ENCODE assay signal across 8 cellular contexts in the genomic region with DNA sequence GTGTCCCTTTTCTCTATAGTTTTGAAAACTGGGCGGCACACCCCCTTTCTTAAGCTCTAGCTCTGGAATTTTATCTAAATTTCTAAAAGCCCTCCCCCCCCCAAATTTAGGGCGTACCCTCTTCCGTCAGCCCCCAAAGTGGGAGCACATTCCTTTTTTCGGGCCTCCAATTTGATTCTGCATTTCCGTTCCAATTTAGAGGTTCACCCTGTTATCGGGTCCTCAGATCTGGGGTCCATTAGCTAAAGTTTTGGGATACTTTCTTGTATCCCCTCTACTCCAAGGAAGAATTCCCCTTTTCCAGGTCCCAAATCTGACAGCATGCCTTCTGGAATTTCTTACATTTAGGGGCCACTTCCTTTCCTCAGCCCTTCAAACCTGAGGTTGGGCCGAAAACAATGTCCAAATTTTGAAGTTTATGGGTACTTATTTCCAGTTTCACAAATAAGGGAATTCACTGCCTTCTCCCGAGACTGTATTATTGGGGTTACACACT. TPM values are rescaled to one million over a fixed set of nuclear protein-coding genes. Genes with fewer than 3 reads are reported as not detected.
A peak's percentile ranks its signal among the peaks of the same experiment; 100 is the strongest.
DNase-seq lines count a peak whose midpoint lies in the region; ATAC-seq, FAIRE-seq and TF ChIP-seq lines count a peak whose summit lies in the region.

No MANE protein-coding gene starts in this region.

- peaks cover 28% of the 10 kb centered on the region for H3K36me3 Mint-ChIP-seq in CD4-positive, CD25-positive, alpha-beta regulatory T cell
- H3K36me3 Mint-ChIP-seq in endodermal cell (ENCODE audit: low read depth): peaks cover 10% of the 10 kb centered on the region

- peaks cover 4% of the 10 kb centered on the region for H3K27me3 Mint-ChIP-seq in CD4-positive, CD25-positive, alpha-beta regulatory T cell
- H3K27me3 Mint-ChIP-seq in endodermal cell (ENCODE audit: insufficient read depth): peaks cover 8% of the 10 kb centered on the region

- H3K9ac ChIP-seq in endodermal cell (ENCODE audit: extremely low read depth, low read length, poor library complexity, severe bottlenecking) (peak overlapping the region; percentile 90), neuronal stem cell (ENCODE audit: low read depth, low read length, poor library complexity) (no peak overlapping the region)

- intact Hi-C loops in OCI-LY7 (cut with micrococcal nuclease; ENCODE audit: unreplicated experiment): loop anchor here (1.0 kb wide), 1 partner anchor 30 kb away; a partner anchor contains a TSS

- POLR2A ChIA-PET in OCI-LY7 (lab: Charles Lee): interaction anchor here (0.5 to 3.5 kb wide), 7 partner anchors 30 to 1148 kb away, joined by 3 to 33 read pairs (median 5); a partner anchor contains a TSS

- CTCF ChIA-PET in OCI-LY7 (lab: Charles Lee; ENCODE audit: unreplicated experiment): no interaction called here

- H4K91ac ChIP-seq in neuronal stem cell (ENCODE audit: low read depth, low read length, poor library complexity): no peak overlapping the region

- BruUV-seq in OCI-LY7 (replicated peaks; lab: Mats Ljungman, UMichigan): TSS peak; percentile 72

- H3K4me2 ChIP-seq in OCI-LY7 (ENCODE audit: low read length) (peak overlapping the region; percentile 100), neuronal stem cell (ENCODE audit: insufficient read depth, low read length, poor library complexity, severe bottlenecking) (peak overlapping the region; percentile 52)

- no peak overlapping the region for H2BK12ac ChIP-seq in neuronal stem cell (ENCODE audit: low read length)

- no peak overlapping the region for H3K14ac ChIP-seq in neuronal stem cell (ENCODE audit: low read length)

- H3K23ac ChIP-seq in neuronal stem cell (ENCODE audit: low read depth, low read length, poor library complexity): no peak overlapping the region

- H2AFZ ChIP-seq in OCI-LY7 (ENCODE audit: low read length): peak overlapping the region; percentile 55; the same call in 1 of the 2 replicates
- peak overlapping the region; percentile 70 for H2AFZ ChIP-seq in neuronal stem cell (ENCODE audit: low read length)

- H3K27ac Mint-ChIP-seq in CD4-positive, CD25-positive, alpha-beta regulatory T cell: peak overlapping the region in 2 of 3 donors; percentile 97 to 100
- H3K27ac Mint-ChIP-seq in endodermal cell: peak overlapping the region; percentile 95

- 13 to 20% methylated on average over 7 to 8 of the region's 8 CpGs for WGBS in endodermal cell (ENCODE audit: insufficient coverage in 1 of 2, insufficient read length in 1 of 2), 2 experiments
- no CpG with 5 or more reads among the region's 8 CpGs for WGBS in neuronal stem cell (ENCODE audit: extremely low coverage in 2 of 2, insufficient read length in 2 of 2, insufficient replicate concordance in 1 of 2), 2 donors

- no peak overlapping the region for H2BK5ac ChIP-seq in neuronal stem cell (ENCODE audit: low read length)

- peaks cover 51% of the 10 kb centered on the region for H3K79me2 ChIP-seq in OCI-LY7 (ENCODE audit: insufficient read depth, low read depth, low read length)

- DNase-seq in CD4-positive, CD25-positive, alpha-beta regulatory T cell: no peak
- no peak for DNase-seq in OCI-LY7 (ENCODE audit: low spot score)
- DNase-seq in endodermal cell: no peak
- DNase-seq in neuronal stem cell (ENCODE audit: low spot score): no peak
- no peak for DNase-seq in frontal cortex (ENCODE audit: low spot score in 2 of 2)
- no peak for DNase-seq in NCI-H2171 treated with DMSO at 0.1 percent for 48 hours (lab: John Stamatoyannopoulos, UW)
- no peak for DNase-seq in stimulated activated CD4-positive, alpha-beta T cell treated with anti-CD3 and anti-CD28 coated beads, Interleukin-4, amount 100 ng/mL, for 4 hours

- no peak for TF ChIP-seq CTCF in OCI-LY7 (conservative IDR thresholded peaks at IDR 0.05; ENCODE audit: low read length)
- no peak for TF ChIP-seq CTCF in endodermal cell (conservative IDR thresholded peaks at IDR 0.05)

- no peaks in the 10 kb centered on the region for H3K9me2 ChIP-seq in OCI-LY7 (ENCODE audit: insufficient read depth, low read length)

- H3K4me1 ChIP-seq in CD4-positive, CD25-positive, alpha-beta regulatory T cell (ENCODE audit: control insufficient read depth, insufficient read depth, low read length, poor library complexity, severe bottlenecking): peaks cover 92% of the 10 kb centered on the region
- H3K4me1 ChIP-seq in OCI-LY7 (ENCODE audit: insufficient read depth, low read length, poor library complexity, severe bottlenecking): peaks cover 58% of the 10 kb centered on the region
- H3K4me1 ChIP-seq in endodermal cell (ENCODE audit: control insufficient read depth, insufficient read depth, low read length): peaks cover 24% of the 10 kb centered on the region
- peaks cover 13 to 25% of the 10 kb centered on the region in 2 donors for H3K4me1 ChIP-seq in neuronal stem cell (ENCODE audit: control insufficient read depth in 2 of 2, insufficient read depth in 1 of 2, low read depth in 1 of 2, low read length in 2 of 2)

- H2AK5ac ChIP-seq in neuronal stem cell (ENCODE audit: low read depth, low read length): no peak overlapping the region

- H2BK15ac ChIP-seq in neuronal stem cell (ENCODE audit: low read length): no peak overlapping the region

- H3K18ac ChIP-seq in neuronal stem cell (ENCODE audit: low read length): no peak overlapping the region

- no peak for FAIRE-seq in frontal cortex (lab: Jason Lieb, UNC)

- H3K36me3 ChIP-seq in CD4-positive, CD25-positive, alpha-beta regulatory T cell (ENCODE audit: control insufficient read depth, insufficient read depth, low read length): peaks cover 10% of the 10 kb centered on the region
- peaks cover 25% of the 10 kb centered on the region for H3K36me3 ChIP-seq in OCI-LY7 (ENCODE audit: insufficient read depth, low read length)
- H3K36me3 ChIP-seq in endodermal cell (ENCODE audit: control insufficient read depth, insufficient read depth, low read length): peaks cover 9% of the 10 kb centered on the region
- H3K36me3 ChIP-seq in neuronal stem cell (replicated peaks in 1 of 2; ENCODE audit: control insufficient read depth in 2 of 2, insufficient read depth in 2 of 2, low read length in 2 of 2): peaks cover 2 to 42% of the 10 kb centered on the region in 2 donors

- no peak overlapping the region for H3K4ac ChIP-seq in neuronal stem cell (ENCODE audit: low read length)

- H3K4me3 ChIP-seq in CD4-positive, CD25-positive, alpha-beta regulatory T cell (ENCODE audit: low read depth, low read length): peak overlapping the region; percentile 94
- H3K4me3 ChIP-seq in OCI-LY7 (ENCODE audit: low read depth, low read length, poor library complexity, severe bottlenecking) (peak overlapping the region; percentile 93), endodermal cell (ENCODE audit: low read length) (peak overlapping the region; percentile 95), neuronal stem cell (ENCODE audit: low read length in 2 of 2) (peak overlapping the region; percentile 88 to 91)

- peak overlapping the region; percentile 95 for H3K27ac ChIP-seq in CD4-positive, CD25-positive, alpha-beta regulatory T cell (ENCODE audit: insufficient read depth, low read length, poor library complexity, severe bottlenecking)
- peak overlapping the region; percentile 24 for H3K27ac ChIP-seq in OCI-LY7 (ENCODE audit: low read depth, low read length, poor library complexity, severe bottlenecking)
- H3K27ac ChIP-seq in endodermal cell (ENCODE audit: low read depth, low read length): peak overlapping the region; percentile 24
- no peak overlapping the region for H3K27ac ChIP-seq in neuronal stem cell (replicated peaks; ENCODE audit: low read length)

- H3K27me3 ChIP-seq in CD4-positive, CD25-positive, alpha-beta regulatory T cell (ENCODE audit: control insufficient read depth, insufficient read depth, low read length): no peaks in the 10 kb centered on the region
- H3K27me3 ChIP-seq in endodermal cell (ENCODE audit: control insufficient read depth, insufficient read depth, low read length, poor library complexity, severe bottlenecking) (no peaks in the 10 kb centered on the region), neuronal stem cell (ENCODE audit: control insufficient read depth in 3 of 3, insufficient read depth in 3 of 3, low read depth in 1 of 3, low read length in 3 of 3) (no peaks in the 10 kb centered on the region)

- H4K8ac ChIP-seq in neuronal stem cell (ENCODE audit: low read depth, low read length): no peak overlapping the region

- H2BK120ac ChIP-seq in neuronal stem cell (ENCODE audit: low read depth, low read length): no peak overlapping the region

- peaks cover 2% of the 10 kb centered on the region for H3K79me1 ChIP-seq in neuronal stem cell (ENCODE audit: low read depth, low read length)

- no peaks in the 10 kb centered on the region for H3K9me3 ChIP-seq in CD4-positive, CD25-positive, alpha-beta regulatory T cell (ENCODE audit: control insufficient read depth in 2 of 2, low read length in 2 of 2)
- H3K9me3 ChIP-seq in OCI-LY7 (ENCODE audit: low read length) (no peaks in the 10 kb centered on the region), endodermal cell (ENCODE audit: control insufficient read depth, low read length) (peaks cover 4% of the 10 kb centered on the region), neuronal stem cell (replicated peaks in 1 of 2; ENCODE audit: control insufficient read depth in 2 of 2, insufficient read depth in 1 of 2, low read depth in 1 of 2, low read length in 2 of 2) (peaks cover 0 to 7% of the 10 kb centered on the region in 2 donors)

- no peak for ATAC-seq in CD4-positive, CD25-positive, alpha-beta regulatory T cell (ENCODE audit: low read depth in 2 of 2)
- no peak for ATAC-seq in GM19455 (IDR thresholded peaks at IDR 0.05; ENCODE audit: unreplicated experiment)

- H3K4me1 Mint-ChIP-seq in CD4-positive, CD25-positive, alpha-beta regulatory T cell: peaks cover 40 to 88% (median 66%) of the 10 kb centered on the region in 4 donors
- H3K4me1 Mint-ChIP-seq in endodermal cell: peaks cover 47% of the 10 kb centered on the region

- H3K4me3 Mint-ChIP-seq in CD4-positive, CD25-positive, alpha-beta regulatory T cell: peak overlapping the region; percentile 91 to 100 (median 95)
- H3K4me3 Mint-ChIP-seq in endodermal cell: peak overlapping the region; percentile 79

- H4K20me1 ChIP-seq in OCI-LY7 (ENCODE audit: insufficient read depth, low read length): peaks cover 21% of the 10 kb centered on the region; the same call in 1 of the 2 replicates

- peaks cover 0 to 2% (median 0%) of the 10 kb centered on the region in 7 donors for H3K9me3 Mint-ChIP-seq in CD4-positive, CD25-positive, alpha-beta regulatory T cell
- peaks cover 5% of the 10 kb centered on the region for H3K9me3 Mint-ChIP-seq in endodermal cell

RNA-seq across cellular contexts. Expression of a gene that starts 0.8 kb away (rescaled TPM):
- total RNA-seq in CD4-positive, CD25-positive, alpha-beta regulatory T cell: 159 TPM
- 100 to 1,000 TPM in 2 of 4 donors, 10 to 100 TPM in 2; 87.3 to 126 (median 100) TPM for polyA plus RNA-seq in CD4-positive, CD25-positive, alpha-beta regulatory T cell
- 37.9 and 43.6 TPM in 2 replicates for total RNA-seq in OCI-LY7 (2014; rRNA removed; shearing (Covaris generic))
- total RNA-seq in OCI-LY7 (2022): 47.8 and 51.4 TPM in 2 replicates
- 10 to 100 TPM; 68.1 to 78.8 TPM for total RNA-seq in endodermal cell
- 41.6 TPM for polyA plus RNA-seq in endodermal cell (2013, experiment 1 of 2)
- polyA plus RNA-seq in endodermal cell (2013, experiment 2 of 2): 45.6 TPM
- polyA plus RNA-seq in neuronal stem cell (2013, experiment 1 of 2): 40.4 TPM
- 40.5 TPM for polyA plus RNA-seq in neuronal stem cell (2013, experiment 2 of 2)
- total RNA-seq in frontal cortex: 53.8 TPM

RNA-seq across cellular contexts. Expression of a gene that starts 30.6 kb away (rescaled TPM):
- total RNA-seq in CD4-positive, CD25-positive, alpha-beta regulatory T cell: 1,180 TPM
- polyA plus RNA-seq in CD4-positive, CD25-positive, alpha-beta regulatory T cell: 100 to 1,000 TPM; 112 to 144 (median 117) TPM
- 346 and 448 TPM in 2 replicates for total RNA-seq in OCI-LY7 (2014; rRNA removed; shearing (Covaris generic))
- total RNA-seq in OCI-LY7 (2022): 429 and 431 TPM in 2 replicates
- total RNA-seq in endodermal cell: 100 to 1,000 TPM; 276 to 332 TPM
- polyA plus RNA-seq in endodermal cell (2013, experiment 1 of 2): 233 TPM
- 202 TPM for polyA plus RNA-seq in endodermal cell (2013, experiment 2 of 2)
- polyA plus RNA-seq in neuronal stem cell (2013, experiment 1 of 2): 204 TPM
- polyA plus RNA-seq in neuronal stem cell (2013, experiment 2 of 2): 207 TPM
- total RNA-seq in frontal cortex: 450 TPM
